ENCODE assay signal across 8 cellular contexts in the genomic region with DNA sequence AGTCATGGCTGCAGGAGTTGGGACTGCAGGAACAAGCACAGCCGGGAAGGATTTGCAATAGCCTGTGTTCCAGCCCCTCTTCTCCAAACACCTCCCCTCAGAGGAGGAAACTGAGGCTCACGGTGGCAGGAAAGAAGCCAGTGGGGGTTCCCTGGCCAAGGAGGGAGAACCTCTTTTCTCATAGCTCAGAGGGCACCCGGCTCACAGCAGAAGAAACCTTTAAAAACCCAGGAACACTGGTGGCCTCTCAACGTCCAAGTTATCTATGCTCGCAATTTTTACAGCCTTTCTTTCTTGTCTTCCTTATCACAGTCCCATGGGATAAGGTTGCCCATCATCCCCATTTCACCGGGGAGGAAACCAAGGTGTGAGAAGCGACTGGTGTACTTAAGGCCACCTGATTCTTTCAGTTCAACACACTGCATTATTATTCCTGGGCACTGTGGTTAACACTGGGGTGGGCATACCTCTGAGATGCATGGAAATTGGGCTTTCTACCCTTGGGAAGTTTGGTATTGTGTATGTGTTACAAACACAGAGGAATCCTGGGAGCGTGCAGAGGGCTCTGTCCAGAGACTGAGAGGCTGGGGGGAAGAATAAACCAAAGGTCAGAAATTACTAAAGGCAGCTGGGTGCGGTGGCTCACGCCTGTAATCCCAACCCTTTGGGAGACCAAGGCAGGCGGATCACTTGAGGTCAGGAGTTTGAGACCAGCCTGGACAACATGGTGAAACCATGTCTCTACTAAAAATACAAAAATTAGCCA. TPM values are rescaled to one million over a fixed set of nuclear protein-coding genes. Genes with fewer than 3 reads are reported as not detected.
A peak's percentile ranks its signal among the peaks of the same experiment; 100 is the strongest.
DNase-seq lines count a peak whose midpoint lies in the region; ATAC-seq and TF ChIP-seq lines count a peak whose summit lies in the region.

No MANE protein-coding gene starts in this region.

- no peak for ATAC-seq in T-cell (replicated peaks in 1 of 4)
- ATAC-seq in HG03095 (IDR thresholded peaks at IDR 0.05; ENCODE audit: unreplicated experiment), result no peak

- peak overlapping the region in 1 of 2 donors; percentile 39 for H3K27ac Mint-ChIP-seq in T-cell

- no peaks in the 10 kb centered on the region for H3K27me3 ChIP-seq in prostate gland (replicated peaks; ENCODE audit: insufficient read depth)

- CTCF ChIA-PET in T-cell (lab: Charles Lee), result no interaction called here

- peak overlapping the region; percentile 79 to 80 for H3K27ac ChIP-seq in prostate gland

- H3K4me3 ChIP-seq in fibroblast of villous mesenchyme (ENCODE audit: low read depth, low read length) (peak overlapping the region; percentile 96), prostate gland (peak overlapping the region; percentile 67 to 86)

- H3K27me3 Mint-ChIP-seq in T-cell, result peaks cover 0 to 24% of the 10 kb centered on the region in 2 donors

- DNase-seq in G401 (ENCODE audit: low spot score) (peak; percentile 59), T-cell (no peak), fibroblast of villous mesenchyme (ENCODE audit: low read depth) (no peak), prostate gland (ENCODE audit: low spot score) (no peak), posterior vena cava (ENCODE audit: low spot score) (no peak), NCI-H774 (lab: John Stamatoyannopoulos, UW) (no peak), inferior parietal cortex (ENCODE audit: extremely low spot score) (no peak)

- H3K36me3 Mint-ChIP-seq in T-cell, result peaks cover 8% of the 10 kb centered on the region

- 37% methylated on average over 11 of the region's 11 CpGs for WGBS in prostate gland

- in situ Hi-C loops in G401 (cut with HindIII; ENCODE audit: low sequenced_read_pairs), result no loop called here

- no peaks in the 10 kb centered on the region for H3K9me3 ChIP-seq in prostate gland

- H3K4me1 Mint-ChIP-seq in T-cell, result peaks cover 18 to 20% (median 18%) of the 10 kb centered on the region in 3 donors

- peak overlapping the region; percentile 82 to 85 (median 82) for H3K4me3 Mint-ChIP-seq in T-cell

- peaks cover 0 to 7% of the 10 kb centered on the region in 2 donors for H3K36me3 ChIP-seq in prostate gland

- H3K9me3 Mint-ChIP-seq in T-cell, result no peaks in the 10 kb centered on the region

- POLR2A ChIA-PET in T-cell (lab: Charles Lee), result no interaction called here

- intact Hi-C loops in prostate gland (cut with DNase I) (loop anchor here (1.0 to 5.0 kb wide), 2 partner anchors 18 to 100 kb away; no protein-coding TSS in a partner anchor), posterior vena cava (cut with DNase I) (no loop called here)

- TF ChIP-seq POLR2A in prostate gland (IDR thresholded peaks at IDR 0.05), result no peak

- TF ChIP-seq CTCF in fibroblast of villous mesenchyme (IDR thresholded peaks at IDR 0.05; ENCODE audit: insufficient read depth, low read depth, low read length), result no peak
- TF ChIP-seq CTCF in prostate gland (IDR thresholded peaks at IDR 0.05), result no peak

- H3K4me1 ChIP-seq in prostate gland (replicated peaks), result no peaks in the 10 kb centered on the region

RNA-seq across cellular contexts. Expression of a gene that starts 0.8 kb away (rescaled TPM):
- 18.4 and 27.6 TPM in 2 replicates for total RNA-seq in G401 (2014; rRNA removed; shearing (Covaris generic))
- total RNA-seq in T-cell (1 to 10 TPM; 2.4 to 7.6 (median 4.4) TPM), fibroblast of villous mesenchyme (19.4 and 21.6 TPM in 2 replicates), prostate gland (10 to 100 TPM; 17.9 to 24.0 TPM), posterior vena cava (10 to 100 TPM; 10.1 to 11.2 TPM)

RNA-seq across cellular contexts. Expression of a gene that starts 25.7 kb away (rescaled TPM):
- total RNA-seq in G401 (2014; rRNA removed; shearing (Covaris generic)), result 136 and 189 TPM in 2 replicates
- total RNA-seq in T-cell (100 to 1,000 TPM in 1 of 5 donors, 10 to 100 TPM in 4; 55.7 to 106 (median 95.9) TPM), fibroblast of villous mesenchyme (68.9 and 88.9 TPM in 2 replicates), prostate gland (100 to 1,000 TPM in 1 of 2 donors, 10 to 100 TPM in 1; 89.9 to 113 TPM), posterior vena cava (10 to 100 TPM; 60.9 to 66.5 TPM)

RNA-seq across cellular contexts. Expression of a gene that starts 25.9 kb away (rescaled TPM):
- 2.4 and 6.5 TPM in 2 replicates for total RNA-seq in G401 (2014; rRNA removed; shearing (Covaris generic))
- total RNA-seq in T-cell, result 1 to 10 TPM; 1.3 to 3.1 (median 2.7) TPM
- total RNA-seq in fibroblast of villous mesenchyme, result 1.3 and 3.2 TPM in 2 replicates
- total RNA-seq in prostate gland, result 10 to 100 TPM in 1 of 2 donors, 1 to 10 TPM in 1; 3.1 to 13.2 TPM
- total RNA-seq in posterior vena cava, result 1 to 10 TPM; 1.2 TPM

RNA-seq across cellular contexts. Expression of a gene that starts 39.6 kb away (rescaled TPM):
- total RNA-seq in G401 (2014; rRNA removed; shearing (Covaris generic)), result 35.9 TPM in 2 replicates
- total RNA-seq in T-cell (10 to 100 TPM; 36.4 to 57.8 (median 48.9) TPM), fibroblast of villous mesenchyme (22.2 and 26.3 TPM in 2 replicates), prostate gland (10 to 100 TPM; 37.2 to 45.2 TPM), posterior vena cava (10 to 100 TPM; 13.0 to 13.9 TPM)
